ENCODE assay signal across 28 cellular contexts in genomic region chr15:88690331-88690730, GRCh38. TPM values are rescaled to one million over a fixed set of nuclear protein-coding genes. Genes with fewer than 3 reads are reported as not detected.
A peak's percentile ranks its signal among the peaks of the same experiment; 100 is the strongest.
DNase-seq lines count a peak whose midpoint lies in the region; ATAC-seq and TF ChIP-seq lines count a peak whose summit lies in the region.
"Had no signal": no experiment of that assay in that cellular context is flagged by ENCODE, and none has a peak within 500 bp of the region (broad histone marks: within the 10 kb centered on the region; RNA-seq: fewer than 3 reads in every experiment).

No MANE protein-coding gene starts in this region.

- no peak overlapping the region for H3K9ac ChIP-seq in mammary epithelial cell (ENCODE audit: insufficient read depth, low read length)

- BruUV-seq in mammary epithelial cell (replicated peaks; lab: Mats Ljungman, UMichigan), result no TSS peak
- no TSS peak for BruUV-seq in MCF 10A (replicated peaks; lab: Mats Ljungman, UMichigan)
- no TSS peak for BruUV-seq in OCI-LY7 (replicated peaks; lab: Mats Ljungman, UMichigan)

- intact Hi-C loops in mammary epithelial cell (cut with micrococcal nuclease) (no loop called here), MCF 10A (cut with micrococcal nuclease) (no loop called here), OCI-LY7 (cut with micrococcal nuclease; ENCODE audit: unreplicated experiment) (no loop called here)

- POLR2A ChIA-PET in MCF 10A (lab: Yijun Ruan, JAX) (interaction anchor here (0.7 kb wide), 1 partner anchor 23 kb away, joined by 3 read pairs; no protein-coding TSS in a partner anchor), OCI-LY7 (lab: Charles Lee) (no interaction called here)

- H3K79me2 ChIP-seq in mammary epithelial cell (ENCODE audit: insufficient read depth, low read length) (no peaks in the 10 kb centered on the region), hepatocyte (no peaks in the 10 kb centered on the region), OCI-LY7 (ENCODE audit: insufficient read depth, low read depth, low read length) (no peaks in the 10 kb centered on the region)

- in situ Hi-C loops in mammary epithelial cell (cut with MboI; ENCODE audit: low sequenced_read_pairs in 2 of 2), result no loop called here

- ATAC-seq in HG03521 (IDR thresholded peaks at IDR 0.05; ENCODE audit: unreplicated experiment), result no peak
- ATAC-seq: activated CD8-positive, alpha-beta memory T cell treated with anti-CD3 and anti-CD28 coated beads, Interleukin-2, amount 10 ng/mL, durations not matched to agents 7 days and 5 days; GM23338; left ventricle myocardium superior; natural killer cell; upper lobe of right lung had no signal

- H3K4me1 Mint-ChIP-seq in MCF 10A (ENCODE audit: insufficient read depth, unreplicated experiment), result no peaks in the 10 kb centered on the region
- H3K4me1 Mint-ChIP-seq: activated CD8-positive, alpha-beta memory T cell treated with anti-CD3 and anti-CD28 coated beads, Interleukin-2, amount 10 ng/mL, durations not matched to agents 7 days and 5 days; brain; GM23338; natural killer cell had no signal

- H3K36me3 ChIP-seq in mammary epithelial cell (ENCODE audit: insufficient read depth, low read length), result no peaks in the 10 kb centered on the region
- H3K36me3 ChIP-seq in hepatocyte (replicated peaks; ENCODE audit: insufficient read depth, low read depth), result no peaks in the 10 kb centered on the region
- no peaks in the 10 kb centered on the region for H3K36me3 ChIP-seq in OCI-LY7 (ENCODE audit: insufficient read depth, low read length)
- H3K36me3 ChIP-seq: SJSA1, upper lobe of right lung had no signal

- WGBS in mammary epithelial cell (ENCODE audit: low coverage, missing lambda C conversion rate), result 62% methylated on average over 7 of the region's 7 CpGs
- WGBS in hepatocyte (ENCODE audit: low lambda C conversion rate, missing lambda C conversion rate), result 85% methylated on average over 7 of the region's 7 CpGs

- H3K4me1 ChIP-seq in mammary epithelial cell (ENCODE audit: insufficient read depth, low read length) (no peaks in the 10 kb centered on the region), hepatocyte (ENCODE audit: insufficient read depth) (no peaks in the 10 kb centered on the region), OCI-LY7 (ENCODE audit: insufficient read depth, low read length, poor library complexity, severe bottlenecking) (no peaks in the 10 kb centered on the region)
- H3K4me1 ChIP-seq: SJSA1, upper lobe of right lung had no signal

- H3K4me2 ChIP-seq in mammary epithelial cell (ENCODE audit: insufficient read depth, low read depth, low read length) (no peak overlapping the region), hepatocyte (no peak overlapping the region), OCI-LY7 (ENCODE audit: low read length) (no peak overlapping the region)
- H3K4me2 ChIP-seq: GM23338 had no signal

- no peak overlapping the region for H3K27ac Mint-ChIP-seq in MCF 10A (ENCODE audit: low read depth, unreplicated experiment)
- H3K27ac Mint-ChIP-seq: activated CD8-positive, alpha-beta memory T cell treated with anti-CD3 and anti-CD28 coated beads, Interleukin-2, amount 10 ng/mL, durations not matched to agents 7 days and 5 days; GM23338; natural killer cell had no signal

- no peak for TF ChIP-seq CTCF in mammary epithelial cell (conservative IDR thresholded peaks at IDR 0.05 in 1 of 2, IDR thresholded peaks at IDR 0.05 in 1 of 2; ENCODE audit: extremely low read depth in 1 of 2, insufficient read depth in 1 of 2, low read depth in 1 of 2, low read length in 2 of 2)
- no peak for TF ChIP-seq CTCF in MCF 10A (IDR thresholded peaks at IDR 0.05; ENCODE audit: unreplicated experiment)
- no peak for TF ChIP-seq CTCF in epithelial cell of esophagus (IDR thresholded peaks at IDR 0.05; ENCODE audit: insufficient read depth, low read depth, low read length, missing control alignments)
- TF ChIP-seq CTCF in hepatocyte (IDR thresholded peaks at IDR 0.05; ENCODE audit: poor library complexity), result no peak
- TF ChIP-seq CTCF in OCI-LY7 (conservative IDR thresholded peaks at IDR 0.05; ENCODE audit: low read length), result no peak

- CTCF ChIA-PET in mammary epithelial cell (lab: Charles Lee; ENCODE audit: low non-redundant PET) (no interaction called here), MCF 10A (lab: Yijun Ruan, JAX) (no interaction called here), OCI-LY7 (lab: Charles Lee; ENCODE audit: unreplicated experiment) (no interaction called here)

- H2AFZ ChIP-seq in mammary epithelial cell (ENCODE audit: low read depth, low read length), result no peak overlapping the region
- H2AFZ ChIP-seq in hepatocyte, result no peak overlapping the region
- no peak overlapping the region for H2AFZ ChIP-seq in OCI-LY7 (ENCODE audit: low read length)
- H2AFZ ChIP-seq: GM23338 had no signal

- peaks cover 7% of the 10 kb centered on the region for H3K36me3 Mint-ChIP-seq in MCF 10A (ENCODE audit: insufficient read depth, unreplicated experiment)
- H3K36me3 Mint-ChIP-seq: activated CD8-positive, alpha-beta memory T cell treated with anti-CD3 and anti-CD28 coated beads, Interleukin-2, amount 10 ng/mL, durations not matched to agents 7 days and 5 days; brain; natural killer cell had no signal

- H3K9me3 ChIP-seq in mammary epithelial cell (replicated peaks; ENCODE audit: insufficient read depth, low read length) (no peaks in the 10 kb centered on the region), hepatocyte (ENCODE audit: low read depth) (no peaks in the 10 kb centered on the region), OCI-LY7 (ENCODE audit: low read length) (0 out of 2 replicates have a peak, but pooled peaks cover 6% of the 10 kb centered on the region)
- H3K9me3 ChIP-seq: SJSA1, upper lobe of right lung had no signal

- DNase-seq in mammary epithelial cell (peak; percentile 18), MCF 10A (ENCODE audit: unreplicated experiment) (no peak), epithelial cell of esophagus (ENCODE audit: low read depth) (peak; percentile 37), mesenteric fat pad (ENCODE audit: low spot score) (peak; percentile 39), NCI-H1694 treated with DMSO at 0.1 percent for 48 hours (lab: John Stamatoyannopoulos, UW) (no peak), hepatocyte (ENCODE audit: low spot score) (no peak), OCI-LY7 (ENCODE audit: low spot score) (no peak)
- DNase-seq: activated CD4-positive, CD25-positive, alpha-beta regulatory T cell; activated CD8-positive, alpha-beta memory T cell treated with anti-CD3 and anti-CD28 coated beads, Interleukin-2, amount 10 ng/mL, durations not matched to agents 7 days and 5 days; activated naive CD4-positive, alpha-beta T cell; activated T-cell treated with anti-CD3 and anti-CD28 coated beads, Interleukin-2, amount 50 U/mL, for 48 hours; effector memory CD4-positive, alpha-beta T cell; left ventricle myocardium superior; natural killer cell; NCI-H1092; NCI-H187 treated with DMSO at 0.1 percent for 48 hours; NCI-H524 treated with DMSO at 0.1 percent for 48 hours; stimulated activated CD4-positive, alpha-beta T cell treated with anti-CD3 and anti-CD28 coated beads, Interleukin-1b, Interleukin-23, amount 100 ng/mL, for 48 hours; stimulated activated CD8-positive, alpha-beta memory T cell treated with anti-CD3 and anti-CD28 coated beads, Interleukin-4, amount 100 ng/mL, for 48 hours; T-helper 1 cell; upper lobe of right lung had no signal

- H3K27me3 ChIP-seq in mammary epithelial cell (ENCODE audit: insufficient read depth, low read length) (peaks cover 1% of the 10 kb centered on the region), hepatocyte (no peaks in the 10 kb centered on the region)

- H3K9me2 ChIP-seq in hepatocyte (replicated peaks; ENCODE audit: insufficient read depth), result no peaks in the 10 kb centered on the region
- no peaks in the 10 kb centered on the region for H3K9me2 ChIP-seq in OCI-LY7 (ENCODE audit: insufficient read depth, low read length)

- peaks cover 7% of the 10 kb centered on the region for H3K9me3 Mint-ChIP-seq in MCF 10A (ENCODE audit: unreplicated experiment)
- H3K9me3 Mint-ChIP-seq: natural killer cell had no signal

- H3K4me3 Mint-ChIP-seq in MCF 10A (ENCODE audit: unreplicated experiment), result no peak overlapping the region
- H3K4me3 Mint-ChIP-seq: activated CD8-positive, alpha-beta memory T cell treated with anti-CD3 and anti-CD28 coated beads, Interleukin-2, amount 10 ng/mL, durations not matched to agents 7 days and 5 days; brain; GM23338; natural killer cell had no signal

- H3K4me3 ChIP-seq in mammary epithelial cell (replicated peaks in 1 of 3; ENCODE audit: insufficient read depth in 1 of 3, low read depth in 2 of 3, low read length in 3 of 3) (no peak overlapping the region), epithelial cell of esophagus (ENCODE audit: low read length) (no peak overlapping the region), hepatocyte (no peak overlapping the region), OCI-LY7 (ENCODE audit: low read depth, low read length, poor library complexity, severe bottlenecking) (no peak overlapping the region)
- H3K4me3 ChIP-seq: GM23338, SJSA1, skin epidermis, upper lobe of right lung had no signal

- H3K27ac ChIP-seq in mammary epithelial cell (ENCODE audit: insufficient read depth, low read depth, low read length) (no peak overlapping the region), hepatocyte (no peak overlapping the region), OCI-LY7 (ENCODE audit: low read depth, low read length, poor library complexity, severe bottlenecking) (no peak overlapping the region)
- H3K27ac ChIP-seq: 22Rv1, HL-60, SJSA1, skin epidermis, upper lobe of right lung had no signal

- H3K27me3 Mint-ChIP-seq in MCF 10A (ENCODE audit: insufficient read depth, unreplicated experiment), result peaks cover 26% of the 10 kb centered on the region

- dilution Hi-C loops in mammary epithelial cell (cut with HindIII; ENCODE audit: low sequenced_read_pairs), result loop anchor here (10.0 kb wide), 1 partner anchor 116 kb away; no protein-coding TSS in a partner anchor

- no peaks in the 10 kb centered on the region for H4K20me1 ChIP-seq in mammary epithelial cell (ENCODE audit: insufficient read depth, low read length)
- H4K20me1 ChIP-seq in hepatocyte (ENCODE audit: insufficient read depth, poor library complexity, severe bottlenecking), result no peaks in the 10 kb centered on the region
- no peaks in the 10 kb centered on the region for H4K20me1 ChIP-seq in OCI-LY7 (ENCODE audit: insufficient read depth, low read length)

RNA-seq across cellular contexts. Expression of gene ISG20, which starts 51.5 kb away (rescaled TPM):
- total RNA-seq in mammary epithelial cell (1 to 10 TPM; 1.0 to 2.9 TPM), MCF 10A (2022) (9.7 and 20.0 TPM in 2 replicates), mesenteric fat pad (16.2 TPM), hepatocyte (3.8 and 13.3 TPM in 2 replicates), OCI-LY7 (2022) (244 and 310 TPM in 2 replicates)
- polyA plus RNA-seq in mammary epithelial cell (7.9 TPM), hepatocyte (11.9 and 15.8 TPM in 2 replicates)
- polyA minus RNA-seq in mammary epithelial cell, result 16.8 TPM
- 345 and 502 TPM in 2 replicates for total RNA-seq in OCI-LY7 (2014; rRNA removed; shearing (Covaris generic))

Comparison
In these comparisons a context has a peak if more than half of its experiments do, and no peak if none do; other contexts are left out.
1. DNase-seq: peak in mammary epithelial cell (single experiment), epithelial cell of esophagus (single experiment) and mesenteric fat pad (single experiment); none in MCF 10A (single experiment), NCI-H1694 treated with DMSO at 0.1 percent for 48 hours (single experiment), hepatocyte (single experiment) and OCI-LY7 (single experiment).
2. RNA of gene ISG20, which starts 51.5 kb away (total RNA-seq): 244 to 502 TPM in OCI-LY7; 16.2 TPM in mesenteric fat pad (single experiment), 3.8 to 13.3 TPM in hepatocyte, 9.7 to 20.0 TPM in MCF 10A and 1.0 to 2.9 TPM in mammary epithelial cell; every median in the first group is over 10 times any median in the second.